16 cellular contexts compared by ENCODE assay signal in genomic region chr11:10375280-10376048, GRCh38.
DNase-seq lines count a peak whose midpoint lies in the region; ATAC-seq, FAIRE-seq and TF ChIP-seq lines count a peak whose summit lies in the region.
"Had no signal": no experiment of that assay in that cellular context is flagged by ENCODE, and none has a peak within 500 bp of the region (broad histone marks: within the 10 kb centered on the region; RNA-seq: fewer than 3 reads in every experiment).

No MANE protein-coding gene starts in this region.

- no peak for DNase-seq in AG04450 (ENCODE audit: low read depth, low spot score)
- peak; percentile 96 for DNase-seq in HS-5 (ENCODE audit: low read depth)
- peak; percentile 65 for DNase-seq in astrocyte of the hippocampus (ENCODE audit: low read depth, low spot score)
- DNase-seq in myocyte (ENCODE audit: low read depth): peak; percentile 13
- no peak for DNase-seq in frontal cortex (ENCODE audit: low spot score in 2 of 2)
- no peak for DNase-seq in PC-9
- no peak for DNase-seq in GM10266 (ENCODE audit: extremely low spot score)
- DNase-seq: ACHN; activated CD8-positive, alpha-beta memory T cell treated with anti-CD3 and anti-CD28 coated beads, Interleukin-2, amount 50 U/mL, for 4 hours; DND-41; NCI-H146; NCI-H526; stimulated activated CD4-positive, alpha-beta T cell treated with anti-CD3 and anti-CD28 coated beads, Interleukin-15, amount 100 ng/mL, for 24 hours; upper lobe of right lung had no signal

- no peaks in the 10 kb centered on the region for H3K79me2 ChIP-seq in PC-9 (ENCODE audit: low read depth)

- BruUV-seq in PC-9 (replicated peaks; lab: Mats Ljungman, UMichigan): no TSS peak

- FAIRE-seq in frontal cortex (lab: Jason Lieb, UNC): no peak

- intact Hi-C loops in PC-9 (cut with micrococcal nuclease; ENCODE audit: unreplicated experiment): no loop called here

- no peak overlapping the region for H2AFZ ChIP-seq in PC-9

- H3K4me2 ChIP-seq in PC-9: no peak overlapping the region

- no peaks in the 10 kb centered on the region for H3K36me3 ChIP-seq in PC-9 (ENCODE audit: low read depth)
- H3K36me3 ChIP-seq: upper lobe of right lung had no signal

- H4K20me1 ChIP-seq in PC-9 (ENCODE audit: insufficient read depth): no peaks in the 10 kb centered on the region

- H3K9me2 ChIP-seq in PC-9 (ENCODE audit: insufficient read depth): no peaks in the 10 kb centered on the region

- no peak for ATAC-seq in HG03097 (IDR thresholded peaks at IDR 0.05; ENCODE audit: low FRiP score, unreplicated experiment)
- ATAC-seq: upper lobe of right lung had no signal

- H3K4me3 ChIP-seq in AG04450 (ENCODE audit: low read depth, low read length) (no peak overlapping the region), PC-9 (no peak overlapping the region)
- H3K4me3 ChIP-seq: upper lobe of right lung had no signal

- TF ChIP-seq CTCF in AG04450 (IDR thresholded peaks at IDR 0.05; ENCODE audit: low read depth, low read length) (no peak), PC-9 (conservative IDR thresholded peaks at IDR 0.05) (no peak), GM10266 (IDR thresholded peaks at IDR 0.05; ENCODE audit: control insufficient read depth, insufficient read depth, low read depth, missing control alignments) (no peak)

- H3K9me3 ChIP-seq in AG04450 (ENCODE audit: control insufficient read depth, insufficient read depth, low read length) (no peaks in the 10 kb centered on the region), PC-9 (ENCODE audit: insufficient read depth, low read depth) (no peaks in the 10 kb centered on the region)
- H3K9me3 ChIP-seq: upper lobe of right lung had no signal

- H3K27me3 ChIP-seq in AG04450 (ENCODE audit: control insufficient read depth, insufficient read depth, low read length) (no peaks in the 10 kb centered on the region), PC-9 (ENCODE audit: insufficient read depth, low read depth) (no peaks in the 10 kb centered on the region)
- H3K27me3 ChIP-seq: upper lobe of right lung had no signal

- H3K4me1 ChIP-seq in PC-9 (replicated peaks; ENCODE audit: insufficient read depth): no peaks in the 10 kb centered on the region; the same call in 1 of the 2 replicates

- POLR2A ChIA-PET in AG04450 (lab: Yijun Ruan, JAX) (interaction anchor here (0.5 to 1.6 kb wide), 4 partner anchors 9 to 71 kb away, joined by 3 to 4 read pairs (median 3); partner anchors contain the start of gene ADM), PC-9 (lab: Charles Lee; ENCODE audit: unreplicated experiment) (no interaction called here)

- H3K27ac ChIP-seq in AG04450 (ENCODE audit: low read depth, low read length) (peak overlapping the region; percentile 71), PC-9 (no peak overlapping the region)
- H3K27ac ChIP-seq: upper lobe of right lung, VCaP had no signal

- CTCF ChIA-PET in AG04450 (lab: Charles Lee) (interaction anchor here (0.6 to 1.8 kb wide), 2 partner anchors 8 to 9 kb away, joined by 3 to 17 read pairs; no protein-coding TSS in a partner anchor), PC-9 (lab: Charles Lee) (no interaction called here)

- H3F3A ChIP-seq in PC-9 (ENCODE audit: insufficient read depth, low read depth): no peaks in the 10 kb centered on the region

Comparison
In these comparisons a context has a peak if more than half of its experiments do, and no peak if none do; other contexts are left out.
1. DNase-seq: peak in HS-5 (single experiment), astrocyte of the hippocampus (single experiment) and myocyte (single experiment); none in AG04450 (single experiment), frontal cortex (0 of 2), PC-9 (0 of 2) and GM10266 (single experiment).